ENCODE assay signal across 19 cellular contexts in genomic region chr1:241412646-241413045, GRCh38. TPM values are rescaled to one million over a fixed set of nuclear protein-coding genes. Genes with fewer than 3 reads are reported as not detected.
"Had no signal": no experiment of that assay in that cellular context is flagged by ENCODE, and none has a peak within 500 bp of the region (broad histone marks: within the 10 kb centered on the region; RNA-seq: fewer than 3 reads in every experiment).

No MANE protein-coding gene starts in this region.

- DNase-seq: Karpas-422, KG1, NCI-H1092, NCI-H1105 treated with DMSO at 0.1 percent for 48 hours, NCI-H1417 treated with DMSO at 0.1 percent for 48 hours, NCI-H146, NCI-H1930, NCI-H2081, NCI-H2107, NCI-H345, NCI-H446 treated with DMSO at 0.1 percent for 48 hours, NCI-H510A treated with DMSO at 0.1 percent for 48 hours, NCI-H526 treated with DMSO at 0.1 percent for 48 hours, NCI-H748 treated with DMSO at 0.1 percent for 48 hours, PC-9, Peyer's patch, Right ventricle myocardium superior, SIG-M5 had no signal

RNA-seq across cellular contexts. Expression of gene RGS7, which starts 55.6 kb away (rescaled TPM):
- total RNA-seq: Right ventricle myocardium superior, RPMI7951 had no signal
